21 cellular contexts compared by ENCODE assay signal in the genomic region with DNA sequence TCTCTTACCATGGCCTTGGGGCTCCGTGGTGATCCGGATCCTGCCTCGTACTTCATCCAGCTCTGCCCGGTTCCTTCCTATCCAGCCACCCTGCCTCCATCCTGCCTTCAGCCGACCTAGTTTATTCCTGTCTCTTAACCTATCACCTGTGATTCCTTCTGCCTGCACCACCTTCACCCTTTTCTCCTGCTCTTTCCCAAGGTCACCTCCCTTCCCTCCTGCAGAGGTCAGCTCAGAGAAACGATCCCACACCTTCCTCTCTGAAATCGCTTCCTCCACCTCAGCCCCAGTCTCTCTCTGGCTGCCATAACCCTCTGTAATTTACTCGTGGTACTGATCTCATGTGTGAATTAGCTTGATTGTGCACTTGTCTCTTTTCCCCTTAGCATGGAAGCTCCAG.
"Had no signal": no experiment of that assay in that cellular context is flagged by ENCODE, and none has a peak within 500 bp of the region (broad histone marks: within the 10 kb centered on the region; RNA-seq: fewer than 3 reads in every experiment).

No MANE protein-coding gene starts in this region.

- H3K9me3 Mint-ChIP-seq: activated naive CD8-positive, alpha-beta T cell treated with anti-CD3 and anti-CD28 coated beads, Interleukin-2, amount 10 ng/mL, durations not matched to agents 7 days and 5 days; activated T-helper 17 cell treated with anti-CD3 and anti-CD28 coated beads, Interleukin-2, amount 50 U/mL, for 72 hours had no signal

- H2AFZ ChIP-seq: neural progenitor cell had no signal

- H3K27ac ChIP-seq: dorsolateral prefrontal cortex, epithelial cell of prostate, neural progenitor cell had no signal

- DNase-seq: activated CD4-positive, alpha-beta T cell treated with anti-CD3 and anti-CD28 coated beads for 36 hours; activated CD4-positive, alpha-beta T cell treated with anti-CD3 and anti-CD28 coated beads, Interleukin-2, amount 50 U/mL, for 48 hours; activated naive CD4-positive, alpha-beta T cell; activated naive CD8-positive, alpha-beta T cell treated with anti-CD3 and anti-CD28 coated beads, Interleukin-2, amount 10 ng/mL, durations not matched to agents 7 days and 5 days; activated T-cell treated with anti-CD3 and anti-CD28 coated beads for 4 hours; amygdala; central memory CD4-positive, alpha-beta T cell; dorsolateral prefrontal cortex; foreskin fibroblast; pancreas; stimulated activated CD4-positive, alpha-beta T cell treated with anti-CD3 and anti-CD28 coated beads, Interleukin-12 subunit alpha, Interleukin-12 subunit beta, amount 100 ng/mL, for 4 hours; stimulated activated CD4-positive, alpha-beta T cell treated with anti-CD3 and anti-CD28 coated beads, Interleukin-1b, Interleukin-23, amount 100 ng/mL, for 48 hours; stimulated activated naive CD8-positive, alpha-beta T cell treated with anti-CD3 and anti-CD28 coated beads, Interleukin-15, Interleukin-2, amounts not matched to agents 100 U/mL and 50 U/mL, for 24 hours had no signal

- H3K9me3 ChIP-seq: pancreas had no signal

- H3K9ac ChIP-seq: neural progenitor cell had no signal

- FAIRE-seq: colon, keratinocyte, pancreas had no signal

- H3K4me1 Mint-ChIP-seq: activated CD4-positive, alpha-beta T cell treated with anti-CD3 and anti-CD28 coated beads for 36 hours; activated naive CD8-positive, alpha-beta T cell treated with anti-CD3 and anti-CD28 coated beads, Interleukin-2, amount 10 ng/mL, durations not matched to agents 7 days and 5 days; activated T-helper 17 cell treated with anti-CD3 and anti-CD28 coated beads, Interleukin-2, amount 50 U/mL, for 72 hours had no signal

- H3K4me3 ChIP-seq: dorsolateral prefrontal cortex, lung, neural progenitor cell, pancreas had no signal

- H3K36me3 ChIP-seq: neural progenitor cell, pancreas had no signal

- H3K36me3 Mint-ChIP-seq: activated naive CD8-positive, alpha-beta T cell treated with anti-CD3 and anti-CD28 coated beads, Interleukin-2, amount 10 ng/mL, durations not matched to agents 7 days and 5 days; neural progenitor cell; WTC11 had no signal

- H3K4me3 Mint-ChIP-seq: activated CD4-positive, alpha-beta T cell treated with anti-CD3 and anti-CD28 coated beads for 36 hours; activated naive CD8-positive, alpha-beta T cell treated with anti-CD3 and anti-CD28 coated beads, Interleukin-2, amount 10 ng/mL, durations not matched to agents 7 days and 5 days; activated T-helper 17 cell treated with anti-CD3 and anti-CD28 coated beads, Interleukin-2, amount 50 U/mL, for 72 hours; neural progenitor cell; type B pancreatic cell; WTC11 had no signal

- H3K27me3 Mint-ChIP-seq: type B pancreatic cell had no signal

- ATAC-seq: activated CD4-positive, alpha-beta T cell treated with anti-CD3 and anti-CD28 coated beads for 36 hours; activated T-helper 17 cell treated with anti-CD3 and anti-CD28 coated beads, Interleukin-2, amount 50 U/mL, for 72 hours; stimulated activated naive CD8-positive, alpha-beta T cell treated with anti-CD3 and anti-CD28 coated beads, Interleukin-15, Interleukin-2, amounts not matched to agents 100 U/mL and 50 U/mL, for 24 hours; WTC11 had no signal

- H3K27me3 ChIP-seq: dorsolateral prefrontal cortex, neural progenitor cell, pancreas had no signal

- H3K27ac Mint-ChIP-seq: activated CD4-positive, alpha-beta T cell treated with anti-CD3 and anti-CD28 coated beads for 36 hours; activated naive CD8-positive, alpha-beta T cell treated with anti-CD3 and anti-CD28 coated beads, Interleukin-2, amount 10 ng/mL, durations not matched to agents 7 days and 5 days; activated T-helper 17 cell treated with anti-CD3 and anti-CD28 coated beads, Interleukin-2, amount 50 U/mL, for 72 hours; neural progenitor cell; WTC11 had no signal
